8 cellular contexts compared by ENCODE assay signal in the genomic region with DNA sequence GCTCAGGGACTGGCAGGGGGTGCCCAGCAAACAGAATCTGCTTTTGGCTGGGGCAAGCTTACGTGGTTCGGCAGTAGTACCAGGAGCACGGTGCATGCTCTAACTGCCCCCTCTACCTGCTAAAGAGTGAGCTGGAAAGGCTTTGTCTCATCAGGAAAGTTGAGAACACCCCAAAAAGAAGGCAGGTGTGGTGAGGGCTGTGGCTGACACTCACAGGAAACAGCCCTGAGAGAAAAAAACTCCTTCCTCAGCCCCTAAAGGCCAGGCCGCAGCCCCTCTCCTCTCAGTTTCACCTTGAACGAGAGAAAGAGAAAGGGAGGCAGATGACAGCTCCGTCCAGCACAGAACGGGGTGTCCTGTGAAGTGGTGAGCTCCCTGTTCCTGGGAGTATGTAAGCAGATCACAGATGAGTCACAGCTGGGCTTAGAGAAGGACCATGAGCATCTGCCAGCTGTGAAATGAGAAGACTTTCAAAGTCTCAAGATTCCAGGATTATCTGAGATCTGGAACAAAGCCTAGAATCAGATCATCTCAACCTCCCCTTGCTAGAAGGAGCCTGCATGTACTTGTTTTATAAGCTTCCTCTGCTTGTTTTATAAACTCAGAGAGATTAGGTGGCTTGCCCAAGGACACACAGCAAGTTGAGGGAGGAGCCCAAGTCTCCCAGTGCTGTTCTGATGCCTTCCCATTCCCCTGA. TPM values are rescaled to one million over a fixed set of nuclear protein-coding genes. Genes with fewer than 3 reads are reported as not detected.
A peak's percentile ranks its signal among the peaks of the same experiment; 100 is the strongest.
DNase-seq lines count a peak whose midpoint lies in the region; ATAC-seq and TF ChIP-seq lines count a peak whose summit lies in the region.

No MANE protein-coding gene starts in this region.

- peak overlapping the region; percentile 68 for H3K4me2 ChIP-seq in SU-DHL-6 (ENCODE audit: low read depth, low read length, poor library complexity, severe bottlenecking)

- H3K9me3 Mint-ChIP-seq in chondrocyte (ENCODE audit: low read depth), result no peaks in the 10 kb centered on the region

- peak overlapping the region; percentile 58 for H3K9ac ChIP-seq in SU-DHL-6 (ENCODE audit: low read length)

- peaks cover 34% of the 10 kb centered on the region for H4K20me1 ChIP-seq in SU-DHL-6 (ENCODE audit: low read depth, low read length)

- peak overlapping the region; percentile 90 for H3K27ac ChIP-seq in SU-DHL-6 (ENCODE audit: low read depth, low read length)
- no peak overlapping the region for H3K27ac ChIP-seq in foreskin keratinocyte
- H3K27ac ChIP-seq in aorta (ENCODE audit: low read depth in 1 of 2, low read length in 2 of 2), result no peak overlapping the region
- peak overlapping the region in 1 of 10 donors; percentile 85 for H3K27ac ChIP-seq in heart right ventricle
- H3K27ac ChIP-seq in body of pancreas, result no peak overlapping the region

- peaks cover 36% of the 10 kb centered on the region for H3F3A ChIP-seq in SU-DHL-6 (ENCODE audit: insufficient read depth)

- TF ChIP-seq CTCF in SU-DHL-6 (IDR thresholded peaks at IDR 0.05; ENCODE audit: insufficient read depth, low read length, poor library complexity, severe bottlenecking), result no peak
- no peak for TF ChIP-seq CTCF in foreskin keratinocyte (conservative IDR thresholded peaks at IDR 0.05)
- TF ChIP-seq CTCF in heart right ventricle (IDR thresholded peaks at IDR 0.05), result no peak
- TF ChIP-seq CTCF in chondrocyte (IDR thresholded peaks at IDR 0.05), result no peak
- TF ChIP-seq CTCF in body of pancreas (IDR thresholded peaks at IDR 0.05), result no peak

- H3K9me3 ChIP-seq in SU-DHL-6 (ENCODE audit: insufficient read depth, low read length) (no peaks in the 10 kb centered on the region), aorta (ENCODE audit: control insufficient read depth, low read length) (no peaks in the 10 kb centered on the region), heart right ventricle (no peaks in the 10 kb centered on the region), body of pancreas (no peaks in the 10 kb centered on the region)

- peaks cover 16% of the 10 kb centered on the region for H3K27me3 Mint-ChIP-seq in chondrocyte (ENCODE audit: low read depth)

- no peak overlapping the region for H2AFZ ChIP-seq in SU-DHL-6 (ENCODE audit: low read depth, low read length, severe bottlenecking)

- H3K4me1 ChIP-seq in foreskin keratinocyte, result peaks cover 26% of the 10 kb centered on the region
- H3K4me1 ChIP-seq in aorta (ENCODE audit: control insufficient read depth in 1 of 2, insufficient read depth in 2 of 2, low read length in 2 of 2), result no peaks in the 10 kb centered on the region
- H3K4me1 ChIP-seq in heart right ventricle, result peaks cover 0 to 87% (median 0%) of the 10 kb centered on the region in 9 donors
- H3K4me1 ChIP-seq in body of pancreas, result peaks cover 7% of the 10 kb centered on the region

- peaks cover 3% of the 10 kb centered on the region for H3K4me1 Mint-ChIP-seq in chondrocyte (ENCODE audit: low read depth)

- DNase-seq in foreskin keratinocyte (peak; percentile 74 to 86), aorta (no peak), heart right ventricle (no peak), chondrocyte (ENCODE audit: low spot score) (no peak), body of pancreas (no peak)

- H3K9me2 ChIP-seq in SU-DHL-6 (replicated peaks; ENCODE audit: insufficient read depth, low read length), result no peaks in the 10 kb centered on the region

- H3K36me3 ChIP-seq in SU-DHL-6 (ENCODE audit: low read length), result peaks cover 10% of the 10 kb centered on the region
- no peaks in the 10 kb centered on the region for H3K36me3 ChIP-seq in aorta (ENCODE audit: control insufficient read depth in 1 of 2, insufficient read depth in 2 of 2, low read length in 1 of 2)
- peaks cover 0 to 53% (median 0%) of the 10 kb centered on the region in 9 donors for H3K36me3 ChIP-seq in heart right ventricle
- no peaks in the 10 kb centered on the region for H3K36me3 ChIP-seq in body of pancreas (replicated peaks in 1 of 2; ENCODE audit: insufficient read depth in 1 of 2, low read depth in 2 of 2)

- H3K4me3 ChIP-seq in GM08714 (ENCODE audit: low read length) (peak overlapping the region; percentile 50; the same call in 1 of the 2 replicates), SU-DHL-6 (ENCODE audit: insufficient read depth, low read length, poor library complexity, severe bottlenecking) (no peak overlapping the region), aorta (ENCODE audit: low read length in 2 of 2) (no peak overlapping the region), heart right ventricle (peak overlapping the region in 1 of 10 donors; percentile 14), body of pancreas (no peak overlapping the region)

- H3K36me3 Mint-ChIP-seq in chondrocyte (ENCODE audit: low read depth), result no peaks in the 10 kb centered on the region

- H3K27ac Mint-ChIP-seq in chondrocyte (ENCODE audit: unreplicated experiment), result no peak overlapping the region

- TF ChIP-seq POLR2A in body of pancreas (IDR thresholded peaks at IDR 0.05), result no peak

- WGBS in aorta, 2 donors, result 78 to 83% methylated on average over 7 of the region's 7 CpGs
- WGBS in heart right ventricle, 2 donors, result 75 to 78% methylated on average over 7 of the region's 7 CpGs
- WGBS in body of pancreas, 2 donors, result 74 to 75% methylated on average over 6 to 7 of the region's 7 CpGs

- intact Hi-C loops in aorta (cut with DNase I) (no loop called here), heart right ventricle (cut with DNase I) (no loop called here), body of pancreas (cut with DNase I) (no loop called here)

- H3K4me3 Mint-ChIP-seq in chondrocyte (ENCODE audit: unreplicated experiment), result no peak overlapping the region

- peaks cover 91% of the 10 kb centered on the region for H3K79me2 ChIP-seq in SU-DHL-6 (ENCODE audit: insufficient read depth, low read length)

- H3K27me3 ChIP-seq in SU-DHL-6 (ENCODE audit: low read length) (no peaks in the 10 kb centered on the region), foreskin keratinocyte (no peaks in the 10 kb centered on the region), aorta (ENCODE audit: control insufficient read depth in 1 of 2, insufficient read depth in 2 of 2, low read length in 1 of 2) (no peaks in the 10 kb centered on the region), heart right ventricle (peaks cover 0 to 5% (median 0%) of the 10 kb centered on the region in 7 donors), body of pancreas (no peaks in the 10 kb centered on the region)

- ATAC-seq in GM21576 (IDR thresholded peaks at IDR 0.05; ENCODE audit: unreplicated experiment) (peak; percentile 36), foreskin keratinocyte (no peak), aorta (ENCODE audit: low FRiP score) (no peak), heart right ventricle (no peak), body of pancreas (no peak)

RNA-seq across cellular contexts. Expression of a gene that starts 13.4 kb away (rescaled TPM):
- total RNA-seq in foreskin keratinocyte (not detected in 2 replicates), aorta (100 to 1,000 TPM; 114 to 116 TPM), heart right ventricle (100 to 1,000 TPM in 1 of 10 donors, 10 to 100 TPM in 6, 1 to 10 TPM in 3; 5.9 to 114 (median 12.9) TPM), chondrocyte (0.15 to 0.17 TPM in 2 of 3 replicates, not detected in the other), body of pancreas (10 to 100 TPM in 1 of 2 donors, 1 to 10 TPM in 1; 6.3 to 25.2 TPM)
- polyA plus RNA-seq in foreskin keratinocyte (0.02 and 0.04 TPM in 2 replicates), aorta (100 to 1,000 TPM in 1 of 2 donors, 10 to 100 TPM in 1; 18.0 to 122 TPM), heart right ventricle (10 to 100 TPM; 13.2 to 33.5 TPM)

RNA-seq across cellular contexts. Expression of a gene that starts 20.8 kb away (rescaled TPM):
- 0.07 and 0.14 TPM in 2 replicates for total RNA-seq in foreskin keratinocyte
- polyA plus RNA-seq in foreskin keratinocyte, result 0.07 TPM in 1 of 2 replicates, not detected in the other
- total RNA-seq in aorta, result under 1 TPM in 1 of 2 donors, not detected in 1; 0.42 TPM
- polyA plus RNA-seq in aorta, result not detected
- not detected for total RNA-seq in heart right ventricle
- not detected for polyA plus RNA-seq in heart right ventricle
- 0.19 to 0.82 TPM (median 0.47 TPM) in 3 replicates for total RNA-seq in chondrocyte
- total RNA-seq in body of pancreas, result under 1 TPM in 1 of 2 donors, not detected in 1; 0.33 TPM

Comparison
In these comparisons a context has a peak if more than half of its experiments do, and no peak if none do; other contexts are left out.
1. DNase-seq: peak in foreskin keratinocyte (2 of 2); none in aorta (0 of 2), heart right ventricle (0 of 2), chondrocyte (single experiment) and body of pancreas (0 of 4).